In the genomic region with DNA sequence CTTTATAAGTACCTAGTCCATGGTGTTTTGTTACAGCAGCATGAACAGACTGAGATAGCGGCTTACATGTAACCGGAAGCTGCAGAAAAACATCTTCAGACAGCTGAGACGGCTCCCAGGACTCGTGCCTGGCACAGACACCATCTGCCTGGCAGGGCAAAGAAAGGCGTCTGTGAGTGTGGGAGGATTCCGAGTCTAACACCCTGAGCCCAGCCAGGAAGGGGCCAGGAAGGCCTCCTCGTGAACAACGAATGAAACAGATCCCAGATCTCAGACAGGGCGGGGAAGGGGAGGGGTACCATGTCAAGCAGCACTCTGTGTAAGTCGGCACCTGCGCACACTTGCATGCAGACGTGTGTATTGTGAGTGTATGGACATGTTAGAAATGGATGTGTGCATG, we compare ENCODE assay signal across 19 cellular contexts. TPM values are rescaled to one million over a fixed set of nuclear protein-coding genes. Genes with fewer than 3 reads are reported as not detected.
"Had no signal": no experiment of that assay in that cellular context is flagged by ENCODE, and none has a peak within 500 bp of the region (broad histone marks: within the 10 kb centered on the region; RNA-seq: fewer than 3 reads in every experiment).

No MANE protein-coding gene starts in this region.

- H3K36me3 Mint-ChIP-seq: naive B cell had no signal

- H3K27ac Mint-ChIP-seq: activated naive CD8-positive, alpha-beta T cell had no signal

- H3K27me3 Mint-ChIP-seq: activated naive CD8-positive, alpha-beta T cell; central memory CD8-positive, alpha-beta T cell had no signal

- H3K27ac ChIP-seq: heart left ventricle had no signal

- H3K4me3 Mint-ChIP-seq: activated naive CD8-positive, alpha-beta T cell; central memory CD8-positive, alpha-beta T cell had no signal

- H3K9me3 ChIP-seq: body of pancreas, heart left ventricle had no signal

- H3K4me3 ChIP-seq: body of pancreas, heart left ventricle had no signal

- ATAC-seq: body of pancreas, heart left ventricle, left colon had no signal

- H3K36me3 ChIP-seq: heart left ventricle had no signal

- H3K27me3 ChIP-seq: body of pancreas, heart left ventricle had no signal

- FAIRE-seq: frontal cortex had no signal

- DNase-seq: activated CD4-positive, alpha-beta T cell treated with anti-CD3 and anti-CD28 coated beads, Interleukin-2, amount 50 U/mL, for 1 hour; activated CD4-positive, CD25-positive, alpha-beta regulatory T cell; activated CD8-positive, alpha-beta memory T cell treated with anti-CD3 and anti-CD28 coated beads for 24 hours; activated gamma-delta T cell treated with Interleukin-2 at 50 U/mL for 16 hours; amniotic stem cell; body of pancreas; dermis blood vessel endothelial cell; left colon; naive B cell; retina; stimulated activated CD4-positive, alpha-beta T cell treated with anti-CD3 and anti-CD28 coated beads, Interleukin-15, amount 100 ng/mL, for 24 hours; stimulated activated CD4-positive, alpha-beta T cell treated with anti-CD3 and anti-CD28 coated beads, Interleukin-4, amount 100 ng/mL, for 24 hours; stimulated activated naive CD4-positive, alpha-beta T cell treated with Interleukin-2 at 50 U/mL for 16 hours; trophoblast cell had no signal

- H3K9me3 Mint-ChIP-seq: central memory CD8-positive, alpha-beta T cell; naive B cell had no signal

RNA-seq across cellular contexts. Expression of a gene that starts 39.6 kb away (rescaled TPM):
- total RNA-seq: body of pancreas, dermis blood vessel endothelial cell, epithelial cell of proximal tubule, frontal cortex had no signal
